Comparison of ENCODE assay signal across 18 cellular contexts in genomic region chr6:161279677-161280365, GRCh38. TPM values are rescaled to one million over a fixed set of nuclear protein-coding genes. Genes with fewer than 3 reads are reported as not detected.
A peak's percentile ranks its signal among the peaks of the same experiment; 100 is the strongest.
DNase-seq lines count a peak whose midpoint lies in the region; ATAC-seq and TF ChIP-seq lines count a peak whose summit lies in the region.
"Had no signal": no experiment of that assay in that cellular context is flagged by ENCODE, and none has a peak within 500 bp of the region (broad histone marks: within the 10 kb centered on the region; RNA-seq: fewer than 3 reads in every experiment).

No MANE protein-coding gene starts in this region.

- DNase-seq in dedifferentiated amniotic fluid mesenchymal stem cell (ENCODE audit: extremely low spot score) (peak; percentile 19), fibroblast of the aortic adventitia (ENCODE audit: low read depth) (peak; percentile 18), osteoblast (ENCODE audit: insufficient read length, low spot score, missing footprints) (no peak), stromal cell of bone marrow (ENCODE audit: low read depth) (peak; percentile 27), middle frontal gyrus (ENCODE audit: extremely low spot score, low spot score) (no peak), transverse colon (no peak), kidney tubule cell (ENCODE audit: low spot score) (no peak)
- DNase-seq: C1 segment of cervical spinal cord; Calu3; CD4-positive, alpha-beta memory T cell; COR-L47; DMS53; DMS79 treated with DMSO at 0.1 percent for 48 hours; GF-D8; GOT3; H7; HCEC 1CT had no signal

- no peaks in the 10 kb centered on the region for H3K9me3 ChIP-seq in osteoblast (ENCODE audit: low read depth, low read length)
- H3K9me3 ChIP-seq in transverse colon, result no peaks in the 10 kb centered on the region

- H3K4me3 ChIP-seq in fibroblast of the aortic adventitia (ENCODE audit: low read depth, low read length), result no peak overlapping the region
- H3K4me3 ChIP-seq in osteoblast (ENCODE audit: insufficient read depth, low read length), result no peak overlapping the region
- H3K4me3 ChIP-seq in transverse colon, result no peak overlapping the region

- in situ Hi-C loops in transverse colon (cut with MboI; ENCODE audit: low pct_ligation_motif_present in 1 of 4, low pct_unique_long_range_greater_than_20kb in 1 of 4, low sequenced_read_pairs in 3 of 4), result no loop called here

- H3K4me2 ChIP-seq in osteoblast (ENCODE audit: insufficient read depth, low read length), result no peak overlapping the region

- intact Hi-C loops in transverse colon (cut with DNase I; ENCODE audit: low total_unique reads), result loop anchor here (10.0 kb wide), 1 partner anchor 115 kb away; no protein-coding TSS in a partner anchor

- TF ChIP-seq POLR2A in transverse colon (IDR thresholded peaks at IDR 0.05), result no peak

- no peak overlapping the region for H3K27ac ChIP-seq in osteoblast (ENCODE audit: low read depth, low read length)
- H3K27ac ChIP-seq in transverse colon, result no peak overlapping the region

- TF ChIP-seq EP300 in transverse colon (IDR thresholded peaks at IDR 0.05; ENCODE audit: low read depth), result no peak

- no peaks in the 10 kb centered on the region for H4K20me1 ChIP-seq in osteoblast (ENCODE audit: insufficient read depth, low read length)

- no peaks in the 10 kb centered on the region for H3K27me3 ChIP-seq in osteoblast (ENCODE audit: insufficient read depth, low read length)
- no peaks in the 10 kb centered on the region for H3K27me3 ChIP-seq in transverse colon

- TF ChIP-seq CTCF in fibroblast of the aortic adventitia (IDR thresholded peaks at IDR 0.05; ENCODE audit: insufficient read depth, low read length), result no peak
- no peak for TF ChIP-seq CTCF in osteoblast (IDR thresholded peaks at IDR 0.05; ENCODE audit: extremely low read depth, low read depth, low read length)
- TF ChIP-seq CTCF in transverse colon (IDR thresholded peaks at IDR 0.05), result no peak

- peak overlapping the region; percentile 11 for H2AFZ ChIP-seq in osteoblast (ENCODE audit: low read length)

- H3K36me3 ChIP-seq in osteoblast (ENCODE audit: insufficient read depth, low read length) (no peaks in the 10 kb centered on the region), transverse colon (no peaks in the 10 kb centered on the region)

- ATAC-seq in HG03354 (IDR thresholded peaks at IDR 0.05; ENCODE audit: poor library complexity, severe bottlenecking, unreplicated experiment), result no peak

- no peaks in the 10 kb centered on the region for H3K4me1 ChIP-seq in osteoblast (ENCODE audit: insufficient read depth, low read length)
- H3K4me1 ChIP-seq in transverse colon, result no peaks in the 10 kb centered on the region

- H3K79me2 ChIP-seq in osteoblast (ENCODE audit: insufficient read depth, low read length), result no peaks in the 10 kb centered on the region

- WGBS in transverse colon (ENCODE audit: low coverage in 1 of 2), 2 donors, result 65 to 77% methylated on average over 4 to 6 of the region's 6 CpGs

RNA-seq across cellular contexts. Expression of gene AGPAT4, which starts 6.0 kb away (rescaled TPM):
- total RNA-seq in fibroblast of the aortic adventitia (ENCODE audit: low replicate concordance) (5.5 and 11.6 TPM in 2 replicates), osteoblast (13.8 and 16.8 TPM in 2 replicates), transverse colon (1 to 10 TPM; 2.2 to 6.4 (median 4.4) TPM)

Comparison
In these comparisons a context has a peak if more than half of its experiments do, and no peak if none do; other contexts are left out.
1. DNase-seq: peak in dedifferentiated amniotic fluid mesenchymal stem cell (single experiment), fibroblast of the aortic adventitia (single experiment) and stromal cell of bone marrow (single experiment); none in osteoblast (single experiment), middle frontal gyrus (single experiment), transverse colon (single experiment) and kidney tubule cell (single experiment).